30 cellular contexts compared by ENCODE assay signal in the genomic region with DNA sequence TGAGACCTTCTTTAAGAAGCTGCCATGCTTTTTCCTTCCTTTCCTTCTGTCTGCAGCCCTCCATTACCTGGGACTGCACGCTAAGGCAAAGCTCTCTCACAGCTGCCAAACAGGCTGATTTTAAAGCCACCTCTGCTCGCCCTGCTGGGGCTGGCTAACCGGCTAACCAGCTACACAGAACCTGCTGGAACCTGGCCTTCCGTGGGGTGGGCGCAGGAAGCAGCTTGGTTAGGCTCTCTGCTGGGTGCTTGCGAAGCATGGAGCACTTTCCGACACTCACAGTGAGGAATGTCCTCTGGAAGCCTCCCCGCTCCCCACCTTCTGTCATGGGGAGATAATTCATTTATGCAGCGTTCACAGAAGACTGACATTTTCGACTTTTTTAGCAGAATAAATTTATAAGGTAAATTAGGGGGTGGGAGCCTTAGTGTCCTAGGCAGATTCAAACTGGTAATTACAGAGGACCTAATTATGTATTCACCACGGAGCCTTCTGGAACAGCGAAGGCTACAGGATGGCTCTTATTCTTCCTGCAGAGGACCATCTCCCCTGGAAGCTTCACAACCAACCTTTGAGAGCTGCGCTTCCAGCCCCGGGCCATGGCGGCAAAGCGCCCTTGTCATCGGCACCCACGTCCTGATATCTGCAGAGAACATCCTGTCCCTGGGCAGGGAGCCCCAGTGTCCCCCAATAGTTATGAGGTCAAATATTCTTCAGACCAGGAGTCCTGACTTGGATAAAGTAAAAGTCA. TPM values are rescaled to one million over a fixed set of nuclear protein-coding genes. Genes with fewer than 3 reads are reported as not detected.
"Had no signal": no experiment of that assay in that cellular context is flagged by ENCODE, and none has a peak within 500 bp of the region (broad histone marks: within the 10 kb centered on the region; RNA-seq: fewer than 3 reads in every experiment).

No MANE protein-coding gene starts in this region.

- DNase-seq: activated CD4-positive, alpha-beta T cell treated with anti-CD3 and anti-CD28 coated beads for 1 hour; activated CD4-positive, alpha-beta T cell treated with anti-CD3 and anti-CD28 coated beads, Interleukin-2, amount 50 U/mL, for 4 hours; activated CD8-positive, alpha-beta memory T cell treated with anti-CD3 and anti-CD28 coated beads for 24 hours; activated naive CD4-positive, alpha-beta T cell treated with Interleukin-2 at 50 U/mL for 16 hours; activated naive CD8-positive, alpha-beta T cell treated with anti-CD3 and anti-CD28 coated beads for 36 hours; activated T-cell treated with anti-CD3 and anti-CD28 coated beads, Interleukin-2, amount 50 U/mL, for 48 hours; central memory CD4-positive, alpha-beta T cell; dorsolateral prefrontal cortex; foreskin keratinocyte; left ventricle myocardium inferior; mammary epithelial cell; midbrain; nucleus accumbens; retina; sigmoid colon; stimulated activated CD4-positive, alpha-beta T cell treated with anti-CD3 and anti-CD28 coated beads, Interleukin-15, amount 100 ng/mL, for 24 hours; stimulated activated naive CD4-positive, alpha-beta T cell; T-cell; testis; trophoblast cell; WERI-Rb-1 had no signal

- H3K9me3 ChIP-seq: left ventricle myocardium inferior, sigmoid colon, testis, vagina had no signal

- FAIRE-seq: astrocyte, colon, endometrium, TTC549 had no signal

- H3K4me1 ChIP-seq: foreskin keratinocyte, left ventricle myocardium inferior, sigmoid colon, testis, vagina had no signal

- H3K27ac ChIP-seq: dorsolateral prefrontal cortex, foreskin keratinocyte, left ventricle myocardium inferior, sigmoid colon, testis, vagina, WERI-Rb-1 had no signal

- H3K4me2 ChIP-seq: smooth muscle cell had no signal

- H3K9me3 Mint-ChIP-seq: activated naive CD8-positive, alpha-beta T cell treated with anti-CD3 and anti-CD28 coated beads for 36 hours; nephron; T-cell had no signal

- H3K4me3 ChIP-seq: dorsolateral prefrontal cortex, left ventricle myocardium inferior, sigmoid colon, smooth muscle cell, testis, vagina had no signal

- H3K27ac Mint-ChIP-seq: activated naive CD8-positive, alpha-beta T cell treated with anti-CD3 and anti-CD28 coated beads for 36 hours; nephron; progenitor cell of endocrine pancreas; T-cell had no signal

- H3K36me3 Mint-ChIP-seq: activated naive CD8-positive, alpha-beta T cell treated with anti-CD3 and anti-CD28 coated beads for 36 hours; T-cell had no signal

- H3K4me3 Mint-ChIP-seq: activated naive CD8-positive, alpha-beta T cell treated with anti-CD3 and anti-CD28 coated beads for 36 hours; nephron; T-cell had no signal

- H3K4me1 Mint-ChIP-seq: nephron had no signal

- H3K36me3 ChIP-seq: left ventricle myocardium inferior, sigmoid colon, vagina, WERI-Rb-1 had no signal

- ATAC-seq: foreskin keratinocyte, T-cell had no signal

- H3K27me3 ChIP-seq: testis, vagina had no signal

RNA-seq across cellular contexts. Expression of gene BCL11B, which starts 12.4 kb away (rescaled TPM):
- polyA plus RNA-seq: fibroblast of lung had no signal
